In genomic region chr17:67879662-67880061, GRCh38 we compare ENCODE assay signal across 17 cellular contexts.
"Had no signal": no experiment of that assay in that cellular context is flagged by ENCODE, and none has a peak within 500 bp of the region (broad histone marks: within the 10 kb centered on the region; RNA-seq: fewer than 3 reads in every experiment).

No MANE protein-coding gene starts in this region.

- H3K4me3 Mint-ChIP-seq: activated CD4-positive, alpha-beta memory T cell treated with anti-CD3 and anti-CD28 coated beads for 36 hours; activated CD8-positive, alpha-beta memory T cell treated with anti-CD3 and anti-CD28 coated beads, Interleukin-2, amount 10 ng/mL, durations not matched to agents 7 days and 5 days; effector memory CD8-positive, alpha-beta T cell; naive thymus-derived CD4-positive, alpha-beta T cell; stimulated activated naive CD8-positive, alpha-beta T cell treated with anti-CD3 and anti-CD28 coated beads, Interleukin-15, amount 100 ng/mL, for 72 hours; type B pancreatic cell had no signal

- H3K9me3 Mint-ChIP-seq: activated CD4-positive, alpha-beta memory T cell treated with anti-CD3 and anti-CD28 coated beads for 36 hours; effector memory CD8-positive, alpha-beta T cell; naive thymus-derived CD4-positive, alpha-beta T cell; stimulated activated naive CD8-positive, alpha-beta T cell treated with anti-CD3 and anti-CD28 coated beads, Interleukin-15, amount 100 ng/mL, for 72 hours; type B pancreatic cell had no signal

- H3K4me3 ChIP-seq: gastrocnemius medialis, heart left ventricle, left lung, mucosa of descending colon, right atrium auricular region had no signal

- DNase-seq: activated CD4-positive, alpha-beta memory T cell treated with anti-CD3 and anti-CD28 coated beads for 36 hours; activated CD8-positive, alpha-beta memory T cell treated with anti-CD3 and anti-CD28 coated beads, Interleukin-2, amount 10 ng/mL, durations not matched to agents 7 days and 5 days; activated naive CD4-positive, alpha-beta T cell treated with anti-CD3 and anti-CD28 coated beads, Interleukin-2, amount 50 U/mL, for 16 hours; activated T-cell treated with anti-CD3 and anti-CD28 coated beads, Interleukin-2, amount 50 U/mL, for 1 hour; dermis blood vessel endothelial cell; effector memory CD8-positive, alpha-beta T cell; gastrocnemius medialis; heart left ventricle; left lung; mammary epithelial cell; mucosa of descending colon; naive thymus-derived CD4-positive, alpha-beta T cell; small intestine; stimulated activated naive CD8-positive, alpha-beta T cell treated with anti-CD3 and anti-CD28 coated beads, Interleukin-15, amount 100 ng/mL, for 72 hours had no signal

- ATAC-seq: activated CD8-positive, alpha-beta memory T cell treated with anti-CD3 and anti-CD28 coated beads, Interleukin-2, amount 10 ng/mL, durations not matched to agents 7 days and 5 days; effector memory CD8-positive, alpha-beta T cell; gastrocnemius medialis; heart left ventricle; left lung; mucosa of descending colon; naive thymus-derived CD4-positive, alpha-beta T cell; stimulated activated naive CD8-positive, alpha-beta T cell treated with anti-CD3 and anti-CD28 coated beads, Interleukin-15, amount 100 ng/mL, for 72 hours had no signal

- H3K27ac Mint-ChIP-seq: activated CD4-positive, alpha-beta memory T cell treated with anti-CD3 and anti-CD28 coated beads for 36 hours; activated CD8-positive, alpha-beta memory T cell treated with anti-CD3 and anti-CD28 coated beads, Interleukin-2, amount 10 ng/mL, durations not matched to agents 7 days and 5 days; progenitor cell of endocrine pancreas; stimulated activated naive CD8-positive, alpha-beta T cell treated with anti-CD3 and anti-CD28 coated beads, Interleukin-15, amount 100 ng/mL, for 72 hours; type B pancreatic cell had no signal

- H3K27me3 Mint-ChIP-seq: activated CD4-positive, alpha-beta memory T cell treated with anti-CD3 and anti-CD28 coated beads for 36 hours; activated CD8-positive, alpha-beta memory T cell treated with anti-CD3 and anti-CD28 coated beads, Interleukin-2, amount 10 ng/mL, durations not matched to agents 7 days and 5 days; effector memory CD8-positive, alpha-beta T cell; naive thymus-derived CD4-positive, alpha-beta T cell; progenitor cell of endocrine pancreas; stimulated activated naive CD8-positive, alpha-beta T cell treated with anti-CD3 and anti-CD28 coated beads, Interleukin-15, amount 100 ng/mL, for 72 hours; type B pancreatic cell had no signal
